11 cellular contexts compared by ENCODE assay signal in the genomic region with DNA sequence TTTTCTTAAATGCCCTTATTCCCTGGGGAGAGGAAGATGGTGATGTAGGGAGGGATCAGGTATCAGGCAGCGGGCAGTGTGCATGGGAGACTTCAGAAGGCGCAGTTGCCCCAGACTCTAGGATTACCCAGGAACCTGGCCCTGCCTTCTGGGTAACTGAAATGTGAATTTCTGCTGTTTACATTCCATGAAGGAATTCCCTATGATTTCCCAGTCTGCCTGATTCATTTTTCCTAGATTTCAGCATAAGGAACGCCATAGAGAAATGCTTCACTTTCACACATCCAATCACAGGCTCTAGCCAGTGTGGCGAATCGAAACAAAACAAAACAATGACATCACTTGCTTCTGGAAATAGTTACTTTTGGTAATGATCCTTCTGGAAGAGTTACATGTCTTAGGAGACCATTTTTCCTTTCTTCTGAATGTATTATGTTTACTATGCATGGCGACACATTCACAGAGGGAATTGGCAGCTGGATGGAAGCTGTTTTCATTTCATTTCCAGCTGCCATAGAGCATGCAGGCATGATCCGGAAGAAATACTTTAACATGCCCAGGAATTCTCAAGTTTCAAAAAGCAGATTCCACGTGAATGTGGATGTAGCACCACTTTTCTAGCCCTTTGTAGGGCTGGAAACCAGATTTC. TPM values are rescaled to one million over a fixed set of nuclear protein-coding genes. Genes with fewer than 3 reads are reported as not detected.
DNase-seq lines count a peak whose midpoint lies in the region; ATAC-seq, FAIRE-seq and TF ChIP-seq lines count a peak whose summit lies in the region.
"Had no signal": no experiment of that assay in that cellular context is flagged by ENCODE, and none has a peak within 500 bp of the region (broad histone marks: within the 10 kb centered on the region; RNA-seq: fewer than 3 reads in every experiment).

No MANE protein-coding gene starts in this region.

- TF ChIP-seq POLR2A in GM12892 (IDR thresholded peaks at IDR 0.05; ENCODE audit: low read depth, low read length) = no peak

- H3K27ac ChIP-seq in substantia nigra (ENCODE audit: low read depth, low read length, poor library complexity, severe bottlenecking) = peak overlapping the region; percentile 56
- H3K27ac ChIP-seq: colonic mucosa had no signal

- FAIRE-seq in GM12892 (lab: Jason Lieb, UNC) = no peak

- peak; percentile 68 for DNase-seq in GM03348 (ENCODE audit: low spot score)
- DNase-seq in amniotic stem cell (lab: John Stamatoyannopoulos, UW) = peak; percentile 21
- DNase-seq in fibroblast of the conjunctiva (ENCODE audit: low read depth) = peak; percentile 49
- peak in 4 of 49 donors; percentile 12 to 58 (median 42) for DNase-seq in substantia nigra (lab: John Stamatoyannopoulos, UW)
- DNase-seq in UCSD-AML1 (lab: John Stamatoyannopoulos, UW; ENCODE audit: unreplicated experiment) = no peak
- DNase-seq in GM12892 (ENCODE audit: insufficient read length) = no peak
- DNase-seq: activated naive CD4-positive, alpha-beta T cell treated with Interleukin-2 at 50 U/mL for 16 hours; colonic mucosa; NCI-H1694 treated with DMSO at 0.1 percent for 48 hours; stimulated activated naive CD4-positive, alpha-beta T cell had no signal

- no peak for ATAC-seq in GM21447 (IDR thresholded peaks at IDR 0.05; ENCODE audit: unreplicated experiment)

RNA-seq across cellular contexts. Expression of a gene that starts 33.3 kb away (rescaled TPM):
- polyA plus RNA-seq in GM12892 (2012; ENCODE audit: missing spikeins) = not detected

Comparison
In these comparisons a context has a peak if more than half of its experiments do, and no peak if none do; other contexts are left out.
1. DNase-seq: peak in GM03348 (single experiment), amniotic stem cell (single experiment) and fibroblast of the conjunctiva (single experiment); none in UCSD-AML1 (single experiment) and GM12892 (single experiment).